21 cellular contexts compared by ENCODE assay signal in the genomic region with DNA sequence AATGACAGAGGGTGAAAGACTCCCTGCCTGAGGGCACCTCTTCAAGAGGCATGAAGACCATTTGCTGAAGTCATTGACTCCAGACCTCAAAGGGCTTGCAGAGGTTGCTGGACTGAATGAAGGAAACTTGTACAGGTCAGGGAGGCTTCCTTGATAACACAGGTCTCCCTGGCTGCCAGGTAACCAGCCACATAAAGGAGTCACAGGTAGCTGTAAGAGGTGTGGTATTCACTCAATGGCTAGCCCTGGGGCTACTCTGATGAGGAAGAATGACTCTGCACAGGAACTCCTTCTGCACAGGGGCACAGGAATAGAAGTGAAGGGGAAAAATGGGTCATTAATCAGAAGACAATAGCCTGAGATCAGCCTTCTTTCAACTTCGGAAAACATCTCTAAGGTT.
"Had no signal": no experiment of that assay in that cellular context is flagged by ENCODE, and none has a peak within 500 bp of the region (broad histone marks: within the 10 kb centered on the region; RNA-seq: fewer than 3 reads in every experiment).

No MANE protein-coding gene starts in this region.

- H3K9me3 ChIP-seq: body of pancreas, mucosa of descending colon, tibial nerve had no signal

- ATAC-seq: body of pancreas; left lobe of liver; mucosa of descending colon; naive thymus-derived CD4-positive, alpha-beta T cell; WTC11 had no signal

- FAIRE-seq: TTC549 had no signal

- H3K27ac ChIP-seq: body of pancreas, tibial nerve had no signal

- DNase-seq: activated CD4-positive, alpha-beta T cell treated with anti-CD3 and anti-CD28 coated beads for 48 hours; activated CD8-positive, alpha-beta memory T cell treated with anti-CD3 and anti-CD28 coated beads for 24 hours; activated naive CD8-positive, alpha-beta T cell treated with anti-CD3 and anti-CD28 coated beads for 36 hours; amygdala; body of pancreas; cortex of kidney; effector CD4-positive, alpha-beta T cell; foreskin melanocyte; head of caudate nucleus; immature natural killer cell; mucosa of descending colon; naive thymus-derived CD4-positive, alpha-beta T cell; stimulated activated CD4-positive, alpha-beta T cell treated with anti-CD3 and anti-CD28 coated beads, Interleukin-15, amount 100 ng/mL, for 24 hours; stimulated activated CD4-positive, alpha-beta T cell treated with anti-CD3 and anti-CD28 coated beads, Interleukin-4, amount 100 ng/mL, for 1 hour; stimulated activated naive CD4-positive, alpha-beta T cell; substantia nigra; SW 1271 had no signal

- H3K4me1 ChIP-seq: body of pancreas, tibial nerve had no signal

- H3K27me3 ChIP-seq: body of pancreas, tibial nerve had no signal

- H3K36me3 ChIP-seq: tibial nerve had no signal

- H3K4me3 ChIP-seq: body of pancreas, mucosa of descending colon, tibial nerve had no signal
